8 cellular contexts compared by ENCODE assay signal in genomic region chr7:39948932-39949928, GRCh38. TPM values are rescaled to one million over a fixed set of nuclear protein-coding genes. Genes with fewer than 3 reads are reported as not detected.
A peak's percentile ranks its signal among the peaks of the same experiment; 100 is the strongest.
DNase-seq lines count a peak whose midpoint lies in the region; ATAC-seq, FAIRE-seq and TF ChIP-seq lines count a peak whose summit lies in the region.

No MANE protein-coding gene starts in this region.

- H3K27me3 ChIP-seq in cardiac muscle cell, result no peaks in the 10 kb centered on the region
- H3K27me3 ChIP-seq in pancreas, result no peaks in the 10 kb centered on the region
- H3K27me3 ChIP-seq in tibial artery, result no peaks in the 10 kb centered on the region

- no peaks in the 10 kb centered on the region for H3K4me1 ChIP-seq in cardiac muscle cell (ENCODE audit: low read depth)
- peaks cover 8 to 11% (median 11%) of the 10 kb centered on the region in 3 donors for H3K4me1 ChIP-seq in pancreas
- peaks cover 0 to 27% (median 15%) of the 10 kb centered on the region in 4 donors for H3K4me1 ChIP-seq in tibial artery

- WGBS in adipose tissue, 3 donors, result 0 to 1% (median 0%) methylated on average over 62 to 73 of the region's 75 CpGs
- 0 to 1% methylated on average over 68 to 69 of the region's 75 CpGs for WGBS in pancreas, 2 donors

- peak; percentile 97 for TF ChIP-seq POLR2A in GM12892 (IDR thresholded peaks at IDR 0.05; ENCODE audit: low read depth, low read length)

- no peak for TF ChIP-seq CTCF in cardiac muscle cell (IDR thresholded peaks at IDR 0.05; ENCODE audit: low read depth, low read length)
- TF ChIP-seq CTCF in pancreas (IDR thresholded peaks at IDR 0.05), result no peak
- no peak for TF ChIP-seq CTCF in tibial artery (IDR thresholded peaks at IDR 0.05)

- H3K27ac ChIP-seq in adipose tissue (ENCODE audit: low read depth, low read length), result peak overlapping the region; percentile 99
- H3K27ac ChIP-seq in cardiac muscle cell, result peak overlapping the region; percentile 98
- peak overlapping the region; percentile 98 to 99 (median 99) for H3K27ac ChIP-seq in pancreas
- H3K27ac ChIP-seq in tibial artery, result peak overlapping the region; percentile 98 to 100

- H3K4me3 ChIP-seq in cardiac muscle cell (peak overlapping the region; percentile 84), pancreas (peak overlapping the region; percentile 89 to 95 (median 92)), tibial artery (peak overlapping the region; percentile 86 to 98)

- H3K36me3 ChIP-seq in cardiac muscle cell (no peaks in the 10 kb centered on the region), pancreas (no peaks in the 10 kb centered on the region), tibial artery (no peaks in the 10 kb centered on the region)

- ATAC-seq in HG02840 (IDR thresholded peaks at IDR 0.05; ENCODE audit: low FRiP score, unreplicated experiment) (peak; percentile 72), pancreas (peak; percentile 82 to 90 (median 82))

- FAIRE-seq in GM12892 (lab: Jason Lieb, UNC) (peak; percentile 99), pancreas (lab: Jason Lieb, UNC) (peak; percentile 95)

- H3K9me3 ChIP-seq in cardiac muscle cell (ENCODE audit: low read depth), result no peaks in the 10 kb centered on the region
- no peaks in the 10 kb centered on the region for H3K9me3 ChIP-seq in pancreas
- no peaks in the 10 kb centered on the region for H3K9me3 ChIP-seq in tibial artery

- intact Hi-C loops in pancreas (cut with DNase I), result no loop called here
- intact Hi-C loops in tibial artery (cut with DNase I; ENCODE audit: low total_unique reads), result no loop called here

- peak; percentile 82 for DNase-seq in GM12892 (ENCODE audit: insufficient read length)
- peak; percentile 98 for DNase-seq in NCI-H1436 (lab: John Stamatoyannopoulos, UW)
- peak; percentile 100 for DNase-seq in SW480 (ENCODE audit: low spot score)
- peak; percentile 99 to 100 for DNase-seq in cardiac muscle cell (ENCODE audit: low read depth in 1 of 2, low spot score in 1 of 2)
- DNase-seq in pancreas, result peak; percentile 93 to 98 (median 98)
- DNase-seq in tibial artery, result peak; percentile 98 to 100

RNA-seq across cellular contexts. Expression of gene CDK13, which starts 0.8 kb away (rescaled TPM):
- 26.2 TPM for polyA plus RNA-seq in GM12892 (2012; ENCODE audit: missing spikeins)
- polyA plus RNA-seq in adipose tissue (10 to 100 TPM in 2 of 3 donors, 1 to 10 TPM in 1; 8.2 to 14.7 (median 10.6) TPM), cardiac muscle cell (30.5 and 37.8 TPM in 2 replicates), pancreas (10 to 100 TPM; 13.2 to 22.0 TPM)
- total RNA-seq in cardiac muscle cell (42.7 and 76.5 TPM in 2 replicates), pancreas (10 to 100 TPM; 20.7 to 34.7 (median 23.5) TPM)

Comparison
In these comparisons a context has a peak if more than half of its experiments do, and no peak if none do; other contexts are left out.
1. Peak in every context shown above with its lines: DNase-seq, ATAC-seq, H3K4me3 ChIP-seq and H3K27ac ChIP-seq.